18 cellular contexts compared by ENCODE assay signal in the genomic region with DNA sequence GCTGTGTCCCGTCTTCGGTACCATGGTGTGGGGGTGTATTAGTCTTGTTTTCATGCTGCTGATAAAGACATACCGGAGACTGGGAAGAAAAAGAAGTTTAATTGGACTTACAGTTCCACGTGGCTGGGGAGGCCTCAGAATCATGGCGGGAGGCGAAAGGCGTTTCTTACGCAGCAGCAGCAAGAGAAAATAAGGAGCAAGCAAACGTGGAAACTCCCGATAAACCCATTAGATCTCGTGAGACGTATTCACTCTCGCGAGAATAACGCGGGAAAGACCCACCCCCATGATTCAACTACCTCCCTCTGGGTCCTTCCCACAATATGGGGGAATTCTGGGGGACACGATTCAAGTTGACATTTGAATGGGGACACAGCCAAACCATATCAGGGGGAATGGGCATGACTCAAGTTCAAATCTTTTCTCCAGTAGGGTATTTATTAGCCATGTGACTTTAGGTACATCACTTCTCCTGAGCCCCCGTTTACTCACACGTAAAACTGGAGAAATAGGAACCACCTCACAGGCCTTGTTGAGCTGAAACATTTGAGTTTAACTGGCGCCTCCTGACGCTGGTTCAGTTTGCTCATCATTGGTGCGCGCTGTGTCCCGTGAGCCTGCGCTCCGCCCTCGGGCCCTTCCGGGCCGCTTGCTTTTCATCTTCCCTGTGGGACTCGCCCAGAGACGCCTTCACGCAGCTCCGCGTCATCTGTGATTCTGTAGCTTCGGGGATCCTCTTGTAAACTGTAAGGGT. TPM values are rescaled to one million over a fixed set of nuclear protein-coding genes. Genes with fewer than 3 reads are reported as not detected.
A peak's percentile ranks its signal among the peaks of the same experiment; 100 is the strongest.
DNase-seq lines count a peak whose midpoint lies in the region; ATAC-seq, FAIRE-seq and TF ChIP-seq lines count a peak whose summit lies in the region.
"Had no signal": no experiment of that assay in that cellular context is flagged by ENCODE, and none has a peak within 500 bp of the region (broad histone marks: within the 10 kb centered on the region; RNA-seq: fewer than 3 reads in every experiment).

No MANE protein-coding gene starts in this region.

- BruUV-seq in Calu3 (replicated peaks; lab: Mats Ljungman, UMichigan) = no TSS peak

- DNase-seq in ELF-1 (ENCODE audit: low read depth, low spot score) = peak; percentile 22
- no peak for DNase-seq in bronchial epithelial cell (ENCODE audit: low read depth)
- no peak for DNase-seq in neural crest cell (ENCODE audit: low read depth, low spot score)
- DNase-seq in Calu3 = no peak
- DNase-seq in NCI-H128 (lab: John Stamatoyannopoulos, UW; ENCODE audit: unreplicated experiment) = no peak
- DNase-seq in activated CD8-positive, alpha-beta memory T cell treated with anti-CD3 and anti-CD28 coated beads, Interleukin-2, amount 10 ng/mL, durations not matched to agents 7 days and 5 days = no peak
- no peak for DNase-seq in kidney
- DNase-seq: CD4-positive, CD25-positive, alpha-beta regulatory T cell; CD8-positive, alpha-beta T cell; DMS53; DMS79 treated with DMSO at 0.1 percent for 48 hours; HFFc6 had no signal

- H3K36me3 ChIP-seq in bronchial epithelial cell (ENCODE audit: control insufficient read depth, insufficient read depth, low read length) (no peaks in the 10 kb centered on the region), kidney (ENCODE audit: control insufficient read depth in 1 of 2, insufficient read depth in 2 of 2, low read length in 2 of 2) (no peaks in the 10 kb centered on the region)
- H3K36me3 ChIP-seq: HAP-1 had no signal

- intact Hi-C loops in Calu3 (cut with micrococcal nuclease; ENCODE audit: unreplicated experiment) = no loop called here
- intact Hi-C loops in kidney (cut with DNase I) = no loop called here

- FAIRE-seq in bronchial epithelial cell (lab: Jason Lieb, UNC) (peak; percentile 47), kidney (lab: Jason Lieb, UNC) (no peak)
- FAIRE-seq: G401.6, GM12892, H54 had no signal

- H3K4me3 ChIP-seq in bronchial epithelial cell (ENCODE audit: low read depth, low read length) (no peak overlapping the region), kidney (ENCODE audit: low read length in 2 of 2) (no peak overlapping the region)
- H3K4me3 ChIP-seq: GM23338, HAP-1 had no signal

- H3K27ac Mint-ChIP-seq in neural crest cell (ENCODE audit: unreplicated experiment) = peak overlapping the region; percentile 35
- no peak overlapping the region for H3K27ac Mint-ChIP-seq in Calu3 (ENCODE audit: unreplicated experiment)
- no peak overlapping the region for H3K27ac Mint-ChIP-seq in activated CD8-positive, alpha-beta memory T cell treated with anti-CD3 and anti-CD28 coated beads, Interleukin-2, amount 10 ng/mL, durations not matched to agents 7 days and 5 days
- H3K27ac Mint-ChIP-seq: CD4-positive, CD25-positive, alpha-beta regulatory T cell; CD8-positive, alpha-beta T cell; GM23338; HFFc6 had no signal

- H3K9me3 ChIP-seq in kidney (ENCODE audit: control insufficient read depth in 1 of 2, low read length in 2 of 2) = no peaks in the 10 kb centered on the region
- H3K9me3 ChIP-seq: HAP-1 had no signal

- H3K4me3 Mint-ChIP-seq in neural crest cell (no peak overlapping the region), Calu3 (ENCODE audit: low read depth, unreplicated experiment) (no peak overlapping the region)
- H3K4me3 Mint-ChIP-seq in activated CD8-positive, alpha-beta memory T cell treated with anti-CD3 and anti-CD28 coated beads, Interleukin-2, amount 10 ng/mL, durations not matched to agents 7 days and 5 days = no peak overlapping the region
- H3K4me3 Mint-ChIP-seq: CD4-positive, CD25-positive, alpha-beta regulatory T cell; CD8-positive, alpha-beta T cell; GM23338; HFFc6 had no signal

- CTCF ChIA-PET in Calu3 (lab: Charles Lee) = no interaction called here
- CTCF ChIA-PET in activated CD8-positive, alpha-beta memory T cell treated with anti-CD3 and anti-CD28 coated beads, Interleukin-2, amount 10 ng/mL, durations not matched to agents 7 days and 5 days (lab: Charles Lee) = no interaction called here

- no peaks in the 10 kb centered on the region for H3K27me3 ChIP-seq in bronchial epithelial cell (ENCODE audit: control insufficient read depth, insufficient read depth, low read length)

- H3K4me1 Mint-ChIP-seq in neural crest cell (peaks cover 5% of the 10 kb centered on the region), Calu3 (ENCODE audit: low read depth, unreplicated experiment) (peaks cover 14% of the 10 kb centered on the region)
- H3K4me1 Mint-ChIP-seq in activated CD8-positive, alpha-beta memory T cell treated with anti-CD3 and anti-CD28 coated beads, Interleukin-2, amount 10 ng/mL, durations not matched to agents 7 days and 5 days = no peaks in the 10 kb centered on the region
- H3K4me1 Mint-ChIP-seq: CD4-positive, CD25-positive, alpha-beta regulatory T cell had no signal

- TF ChIP-seq CTCF in bronchial epithelial cell (IDR thresholded peaks at IDR 0.05; ENCODE audit: insufficient read depth, low read length, severe bottlenecking) (no peak), neural crest cell (conservative IDR thresholded peaks at IDR 0.05) (no peak), Calu3 (IDR thresholded peaks at IDR 0.05; ENCODE audit: unreplicated experiment) (no peak), kidney (IDR thresholded peaks at IDR 0.05; ENCODE audit: borderline replicate concordance, extremely low read depth, insufficient read depth) (no peak)

- no peaks in the 10 kb centered on the region for H3K27me3 Mint-ChIP-seq in neural crest cell (ENCODE audit: low read depth)
- no peaks in the 10 kb centered on the region for H3K27me3 Mint-ChIP-seq in Calu3 (ENCODE audit: unreplicated experiment)
- H3K27me3 Mint-ChIP-seq in activated CD8-positive, alpha-beta memory T cell treated with anti-CD3 and anti-CD28 coated beads, Interleukin-2, amount 10 ng/mL, durations not matched to agents 7 days and 5 days = no peaks in the 10 kb centered on the region
- H3K27me3 Mint-ChIP-seq: CD4-positive, CD25-positive, alpha-beta regulatory T cell had no signal

- peaks cover 0 to 2% of the 10 kb centered on the region in 2 donors for H3K4me1 ChIP-seq in kidney (ENCODE audit: control insufficient read depth in 1 of 2, insufficient read depth in 1 of 2, low read depth in 1 of 2, low read length in 2 of 2)

- H3K36me3 Mint-ChIP-seq in neural crest cell (ENCODE audit: low read depth) = peaks cover 3% of the 10 kb centered on the region
- no peaks in the 10 kb centered on the region for H3K36me3 Mint-ChIP-seq in Calu3 (ENCODE audit: insufficient read depth, unreplicated experiment)
- no peaks in the 10 kb centered on the region for H3K36me3 Mint-ChIP-seq in activated CD8-positive, alpha-beta memory T cell treated with anti-CD3 and anti-CD28 coated beads, Interleukin-2, amount 10 ng/mL, durations not matched to agents 7 days and 5 days
- H3K36me3 Mint-ChIP-seq: CD4-positive, CD25-positive, alpha-beta regulatory T cell; CD8-positive, alpha-beta T cell had no signal

- no peak overlapping the region for H3K9ac ChIP-seq in kidney (ENCODE audit: low read length in 2 of 2)

- no peak overlapping the region for H3K27ac ChIP-seq in kidney (ENCODE audit: low read depth in 2 of 2, low read length in 2 of 2)
- H3K27ac ChIP-seq: C4-2B had no signal

- H3K9me3 Mint-ChIP-seq in neural crest cell (peaks cover 8% of the 10 kb centered on the region), Calu3 (ENCODE audit: low read depth, unreplicated experiment) (no peaks in the 10 kb centered on the region)
- H3K9me3 Mint-ChIP-seq in activated CD8-positive, alpha-beta memory T cell treated with anti-CD3 and anti-CD28 coated beads, Interleukin-2, amount 10 ng/mL, durations not matched to agents 7 days and 5 days (ENCODE audit: low read depth) = peaks cover 8% of the 10 kb centered on the region
- H3K9me3 Mint-ChIP-seq: GM23338, HFFc6 had no signal

- no peak for ATAC-seq in activated CD8-positive, alpha-beta memory T cell treated with anti-CD3 and anti-CD28 coated beads, Interleukin-2, amount 10 ng/mL, durations not matched to agents 7 days and 5 days
- ATAC-seq: CD8-positive, alpha-beta T cell had no signal

RNA-seq across cellular contexts. Expression of gene FAT1, which starts 35.5 kb away (rescaled TPM):
- 237 and 301 TPM in 2 replicates for total RNA-seq in bronchial epithelial cell
- 127 and 130 TPM in 2 replicates for total RNA-seq in neural crest cell
- 197 and 210 TPM in 2 replicates for total RNA-seq in Calu3 (2022)
- under 1 TPM in 1 of 2 experiments, not detected in 1; 0.05 TPM for total RNA-seq in activated CD8-positive, alpha-beta memory T cell treated with anti-CD3 and anti-CD28 coated beads, Interleukin-2, amount 10 ng/mL, durations not matched to agents 7 days and 5 days
- total RNA-seq in kidney = 254 TPM
- 62.2 TPM for polyA plus RNA-seq in kidney (ENCODE audit: insufficient read depth, low read depth, low replicate concordance)
- total RNA-seq: CD4-positive, CD25-positive, alpha-beta regulatory T cell; CD8-positive, alpha-beta T cell had no signal

Comparison
In these comparisons a context has a peak if more than half of its experiments do, and no peak if none do; other contexts are left out.
1. RNA of gene FAT1, which starts 35.5 kb away (total RNA-seq): 254 TPM in kidney (single experiment), 237 to 301 TPM in bronchial epithelial cell, 197 to 210 TPM in Calu3 and 127 to 130 TPM in neural crest cell; 0.05 TPM in activated CD8-positive, alpha-beta memory T cell treated with anti-CD3 and anti-CD28 coated beads, Interleukin-2, amount 10 ng/mL, durations not matched to agents 7 days and 5 days; every median in the first group is over 100 times any median in the second.